1 cellular context compared by ENCODE assay signal in genomic region chr13:98291658-98292057, GRCh38.
TF ChIP-seq lines count a peak whose summit lies in the region.

No MANE protein-coding gene starts in this region.

TF ChIP-seq in HepG2, 621 proteins besides CTCF, POLR2A, EP300 and RAD21 (continued from another document):
- TF ChIP-seq, protein P1, sequence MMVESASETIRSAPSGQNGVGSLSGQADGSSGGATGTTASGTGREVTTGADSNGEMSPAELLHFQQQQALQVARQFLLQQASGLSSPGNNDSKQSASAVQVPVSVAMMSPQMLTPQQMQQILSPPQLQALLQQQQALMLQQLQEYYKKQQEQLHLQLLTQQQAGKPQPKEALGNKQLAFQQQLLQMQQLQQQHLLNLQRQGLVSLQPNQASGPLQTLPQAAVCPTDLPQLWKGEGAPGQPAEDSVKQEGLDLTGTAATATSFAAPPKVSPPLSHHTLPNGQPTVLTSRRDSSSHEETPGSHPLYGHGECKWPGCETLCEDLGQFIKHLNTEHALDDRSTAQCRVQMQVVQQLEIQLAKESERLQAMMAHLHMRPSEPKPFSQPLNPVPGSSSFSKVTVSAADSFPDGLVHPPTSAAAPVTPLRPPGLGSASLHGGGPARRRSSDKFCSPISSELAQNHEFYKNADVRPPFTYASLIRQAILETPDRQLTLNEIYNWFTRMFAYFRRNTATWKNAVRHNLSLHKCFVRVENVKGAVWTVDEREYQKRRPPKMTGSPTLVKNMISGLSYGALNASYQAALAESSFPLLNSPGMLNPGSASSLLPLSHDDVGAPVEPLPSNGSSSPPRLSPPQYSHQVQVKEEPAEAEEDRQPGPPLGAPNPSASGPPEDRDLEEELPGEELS (CRISPR knock-in tag; IDR thresholded peaks at IDR 0.05): peak; percentile 53
- TF ChIP-seq BCL6 (CRISPR knock-in tag; IDR thresholded peaks at IDR 0.05) (peak; percentile 73), FOXA3 (CRISPR knock-in tag; IDR thresholded peaks at IDR 0.05) (peak; percentile 35; the same call in 1 of the 2 replicates), FOXA1 (IDR thresholded peaks at IDR 0.05) (no peak), FOXA1 (CRISPR knock-in tag; IDR thresholded peaks at IDR 0.05) (peak; percentile 67), TEAD3 (CRISPR knock-in tag; optimal IDR thresholded peaks at IDR 0.05; ENCODE audit: borderline replicate concordance) (peak; percentile 11), SOX13 (IDR thresholded peaks at IDR 0.05) (no peak), SOX13 (CRISPR knock-in tag; conservative IDR thresholded peaks at IDR 0.05 in 1 of 2, IDR thresholded peaks at IDR 0.05 in 1 of 2) (peak in 1 of 2 experiments; percentile 95; a peak in 2 of 4 replicates), ZNF563 (CRISPR knock-in tag; IDR thresholded peaks at IDR 0.05) (no peak), TBX2 (CRISPR knock-in tag; IDR thresholded peaks at IDR 0.05; ENCODE audit: borderline replicate concordance) (peak; percentile 23; the same call in 1 of the 2 replicates), ISL2 (CRISPR knock-in tag; IDR thresholded peaks at IDR 0.05) (peak; percentile 46; the same call in 1 of the 2 replicates), ZBTB33 (CRISPR knock-in tag; IDR thresholded peaks at IDR 0.05) (peak; percentile 34; the same call in 1 of the 2 replicates), ZNF3 (CRISPR knock-in tag; IDR thresholded peaks at IDR 0.05) (peak; percentile 44; the same call in 1 of the 2 replicates), SOX5 (CRISPR knock-in tag; IDR thresholded peaks at IDR 0.05; ENCODE audit: borderline replicate concordance) (peak; percentile 70; the same call in 1 of the 2 replicates), MYNN (CRISPR knock-in tag; IDR thresholded peaks at IDR 0.05; ENCODE audit: low read depth) (no peak), POLR2AphosphoS5 (IDR thresholded peaks at IDR 0.05; ENCODE audit: low read depth, low read length) (no peak), ZBTB7A (CRISPR knock-in tag; IDR thresholded peaks at IDR 0.05) (no peak), SALL1 (CRISPR knock-in tag; IDR thresholded peaks at IDR 0.05) (peak; percentile 19; the same call in 1 of the 2 replicates), TBP (CRISPR knock-in tag; IDR thresholded peaks at IDR 0.05) (no peak), SOX6 (IDR thresholded peaks at IDR 0.05) (no peak), SOX6 (CRISPR knock-in tag; IDR thresholded peaks at IDR 0.05) (peak; percentile 69)
- TF ChIP-seq, protein P2, sequence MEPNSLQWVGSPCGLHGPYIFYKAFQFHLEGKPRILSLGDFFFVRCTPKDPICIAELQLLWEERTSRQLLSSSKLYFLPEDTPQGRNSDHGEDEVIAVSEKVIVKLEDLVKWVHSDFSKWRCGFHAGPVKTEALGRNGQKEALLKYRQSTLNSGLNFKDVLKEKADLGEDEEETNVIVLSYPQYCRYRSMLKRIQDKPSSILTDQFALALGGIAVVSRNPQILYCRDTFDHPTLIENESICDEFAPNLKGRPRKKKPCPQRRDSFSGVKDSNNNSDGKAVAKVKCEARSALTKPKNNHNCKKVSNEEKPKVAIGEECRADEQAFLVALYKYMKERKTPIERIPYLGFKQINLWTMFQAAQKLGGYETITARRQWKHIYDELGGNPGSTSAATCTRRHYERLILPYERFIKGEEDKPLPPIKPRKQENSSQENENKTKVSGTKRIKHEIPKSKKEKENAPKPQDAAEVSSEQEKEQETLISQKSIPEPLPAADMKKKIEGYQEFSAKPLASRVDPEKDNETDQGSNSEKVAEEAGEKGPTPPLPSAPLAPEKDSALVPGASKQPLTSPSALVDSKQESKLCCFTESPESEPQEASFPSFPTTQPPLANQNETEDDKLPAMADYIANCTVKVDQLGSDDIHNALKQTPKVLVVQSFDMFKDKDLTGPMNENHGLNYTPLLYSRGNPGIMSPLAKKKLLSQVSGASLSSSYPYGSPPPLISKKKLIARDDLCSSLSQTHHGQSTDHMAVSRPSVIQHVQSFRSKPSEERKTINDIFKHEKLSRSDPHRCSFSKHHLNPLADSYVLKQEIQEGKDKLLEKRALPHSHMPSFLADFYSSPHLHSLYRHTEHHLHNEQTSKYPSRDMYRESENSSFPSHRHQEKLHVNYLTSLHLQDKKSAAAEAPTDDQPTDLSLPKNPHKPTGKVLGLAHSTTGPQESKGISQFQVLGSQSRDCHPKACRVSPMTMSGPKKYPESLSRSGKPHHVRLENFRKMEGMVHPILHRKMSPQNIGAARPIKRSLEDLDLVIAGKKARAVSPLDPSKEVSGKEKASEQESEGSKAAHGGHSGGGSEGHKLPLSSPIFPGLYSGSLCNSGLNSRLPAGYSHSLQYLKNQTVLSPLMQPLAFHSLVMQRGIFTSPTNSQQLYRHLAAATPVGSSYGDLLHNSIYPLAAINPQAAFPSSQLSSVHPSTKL (CRISPR knock-in tag; IDR thresholded peaks at IDR 0.05): peak; percentile 33; the same call in 1 of the 2 replicates
- TF ChIP-seq, protein P3, sequence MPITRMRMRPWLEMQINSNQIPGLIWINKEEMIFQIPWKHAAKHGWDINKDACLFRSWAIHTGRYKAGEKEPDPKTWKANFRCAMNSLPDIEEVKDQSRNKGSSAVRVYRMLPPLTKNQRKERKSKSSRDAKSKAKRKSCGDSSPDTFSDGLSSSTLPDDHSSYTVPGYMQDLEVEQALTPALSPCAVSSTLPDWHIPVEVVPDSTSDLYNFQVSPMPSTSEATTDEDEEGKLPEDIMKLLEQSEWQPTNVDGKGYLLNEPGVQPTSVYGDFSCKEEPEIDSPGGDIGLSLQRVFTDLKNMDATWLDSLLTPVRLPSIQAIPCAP (CRISPR knock-in tag; IDR thresholded peaks at IDR 0.05; ENCODE audit: low read depth): no peak
